Comparison of ENCODE assay signal across 21 cellular contexts in the genomic region with DNA sequence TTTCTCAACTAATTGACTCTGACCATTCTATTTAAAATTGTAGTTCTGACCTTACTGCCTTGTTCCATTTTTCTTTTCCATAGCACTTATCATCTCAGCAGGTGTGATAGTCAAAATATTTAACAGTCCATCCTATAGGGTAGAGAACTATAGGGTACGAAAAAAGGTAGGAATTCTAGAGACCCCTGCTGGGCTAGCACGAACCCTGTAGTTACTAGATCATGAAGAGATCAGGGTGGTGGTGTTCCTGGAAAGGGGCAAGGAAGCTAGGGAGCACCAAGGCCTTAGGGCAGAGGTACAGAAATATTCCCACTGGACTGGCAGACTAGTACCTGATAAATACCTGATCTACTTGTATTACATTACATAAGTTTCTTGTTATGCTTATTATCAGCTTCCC. TPM values are rescaled to one million over a fixed set of nuclear protein-coding genes. Genes with fewer than 3 reads are reported as not detected.
DNase-seq lines count a peak whose midpoint lies in the region; ATAC-seq, FAIRE-seq and TF ChIP-seq lines count a peak whose summit lies in the region.
"Had no signal": no experiment of that assay in that cellular context is flagged by ENCODE, and none has a peak within 500 bp of the region (broad histone marks: within the 10 kb centered on the region; RNA-seq: fewer than 3 reads in every experiment).

No MANE protein-coding gene starts in this region.

- H3K9ac ChIP-seq in Loucy (ENCODE audit: low read depth, low read length, poor library complexity, severe bottlenecking): no peak overlapping the region
- H3K9ac ChIP-seq: BLaER1 had no signal

- H3K27me3 ChIP-seq in Loucy (ENCODE audit: insufficient read depth, low read length, poor library complexity, severe bottlenecking): no peaks in the 10 kb centered on the region
- H3K27me3 ChIP-seq: BLaER1 had no signal

- POLR2A ChIA-PET in A549 (lab: Yijun Ruan, JAX): no interaction called here

- H3K9me3 ChIP-seq in A549 (no peaks in the 10 kb centered on the region), Loucy (ENCODE audit: insufficient read depth, low read depth, low read length) (no peaks in the 10 kb centered on the region)
- H3K9me3 ChIP-seq: BLaER1 had no signal

- no peaks in the 10 kb centered on the region for H3F3A ChIP-seq in Loucy (ENCODE audit: low read depth)

- H3K4me3 ChIP-seq in A549: no peak overlapping the region
- H3K4me3 ChIP-seq in Loucy (ENCODE audit: low read length, poor library complexity, severe bottlenecking): no peak overlapping the region
- H3K4me3 ChIP-seq: BLaER1, GM12878, GM23338 had no signal

- DNase-seq in NCI-H82 (lab: John Stamatoyannopoulos, UW): peak; percentile 5
- no peak for DNase-seq in NCI-H82 treated with DMSO at 0.1 percent for 48 hours (lab: John Stamatoyannopoulos, UW; ENCODE audit: unreplicated experiment)
- DNase-seq in A549 (ENCODE audit: low read depth in 1 of 2, low spot score in 1 of 2): no peak
- DNase-seq in immature natural killer cell: no peak
- DNase-seq in foreskin melanocyte: no peak
- no peak for DNase-seq in activated CD4-positive, alpha-beta T cell treated with anti-CD3 and anti-CD28 coated beads, Interleukin-2, amount 50 U/mL, for 1 hour
- DNase-seq in left cardiac atrium: no peak
- DNase-seq: CD4-positive, alpha-beta memory T cell; DMS79 treated with DMSO at 0.1 percent for 48 hours; EL had no signal

- peak overlapping the region in 4 of 5 donors; percentile 21 to 69 (median 26) for H3K4me3 Mint-ChIP-seq in immature natural killer cell
- H3K4me3 Mint-ChIP-seq: CD14-positive monocyte; CD4-positive, alpha-beta memory T cell; GM23338 had no signal

- no peak for TF ChIP-seq EP300 in A549 (IDR thresholded peaks at IDR 0.05)

- WGBS in A549 (ENCODE audit: missing lambda C conversion rate): 13% methylated on average over 2 of the region's 2 CpGs

- H2AFZ ChIP-seq in Loucy (ENCODE audit: low read length): no peak overlapping the region
- H2AFZ ChIP-seq: GM23338 had no signal

- peak overlapping the region; percentile 67 to 98 (median 86) for H3K27ac Mint-ChIP-seq in immature natural killer cell
- H3K27ac Mint-ChIP-seq: GM23338 had no signal

- H3K27ac ChIP-seq in A549: no peak overlapping the region
- H3K27ac ChIP-seq: 22Rv1, BLaER1 had no signal

- peak; percentile 47 to 52; a peak in 2 of 6 replicates for ATAC-seq in A549
- no peak for ATAC-seq in left cardiac atrium
- ATAC-seq: GM12878, GM23338 had no signal

- H3K9me3 Mint-ChIP-seq in immature natural killer cell: no peaks in the 10 kb centered on the region
- H3K9me3 Mint-ChIP-seq: GM23338 had no signal

- no peaks in the 10 kb centered on the region for H4K20me1 ChIP-seq in Loucy (ENCODE audit: insufficient read depth, low read length, poor library complexity, severe bottlenecking)
- H4K20me1 ChIP-seq: BLaER1 had no signal

- CTCF ChIA-PET in A549 (lab: Yijun Ruan, JAX): interaction anchor here (1.3 to 1.5 kb wide), 3 partner anchors 22 to 98 kb away, joined by 4 to 9 read pairs (median 4); no protein-coding TSS in a partner anchor

- no peaks in the 10 kb centered on the region for H3K79me2 ChIP-seq in Loucy (ENCODE audit: insufficient read depth, low read length)

- FAIRE-seq in A549 (lab: Jason Lieb, UNC): no peak
- FAIRE-seq: GM12878, GM19239, H54 had no signal

- H3K36me3 ChIP-seq in Loucy (ENCODE audit: insufficient read depth, low read length): no peaks in the 10 kb centered on the region
- H3K36me3 ChIP-seq: BLaER1 had no signal

- H3K9me2 ChIP-seq in Loucy (replicated peaks; ENCODE audit: low read depth, low read length): no peaks in the 10 kb centered on the region

- peaks cover 2 to 7% (median 5%) of the 10 kb centered on the region in 3 donors for H3K27me3 Mint-ChIP-seq in immature natural killer cell (ENCODE audit: low read depth in 3 of 3)

- no peak overlapping the region for H3K4me2 ChIP-seq in A549
- no peak overlapping the region for H3K4me2 ChIP-seq in Loucy (ENCODE audit: low read depth, low read length, poor library complexity, severe bottlenecking)
- H3K4me2 ChIP-seq: BLaER1, GM23338 had no signal

- intact Hi-C loops in left cardiac atrium (cut with DNase I): no loop called here

- no peak for TF ChIP-seq RAD21 in A549 (conservative IDR thresholded peaks at IDR 0.05 in 1 of 2, IDR thresholded peaks at IDR 0.05 in 1 of 2)

- no peak for TF ChIP-seq CTCF in A549 (IDR thresholded peaks at IDR 0.05)
- 0 out of 2 replicates have a peak, but pooled peaks have one; percentile 10 for TF ChIP-seq CTCF in Loucy (conservative IDR thresholded peaks at IDR 0.05; ENCODE audit: low read length)

- H3K36me3 Mint-ChIP-seq in immature natural killer cell: no peaks in the 10 kb centered on the region
- H3K36me3 Mint-ChIP-seq: CD4-positive, alpha-beta memory T cell had no signal

- no peaks in the 10 kb centered on the region for H3K4me1 ChIP-seq in A549
- peaks cover 6% of the 10 kb centered on the region for H3K4me1 ChIP-seq in Loucy (ENCODE audit: insufficient read depth, low read length, poor library complexity, severe bottlenecking)

- peaks cover 75 to 84% of the 10 kb centered on the region in 2 donors for H3K4me1 Mint-ChIP-seq in immature natural killer cell
- H3K4me1 Mint-ChIP-seq: GM23338 had no signal

- no peak for TF ChIP-seq POLR2A in A549 (IDR thresholded peaks at IDR 0.05; ENCODE audit: low read length)

TF ChIP-seq in A549, 52 proteins besides CTCF, POLR2A, EP300 and RAD21:
- TF ChIP-seq, protein P1, sequence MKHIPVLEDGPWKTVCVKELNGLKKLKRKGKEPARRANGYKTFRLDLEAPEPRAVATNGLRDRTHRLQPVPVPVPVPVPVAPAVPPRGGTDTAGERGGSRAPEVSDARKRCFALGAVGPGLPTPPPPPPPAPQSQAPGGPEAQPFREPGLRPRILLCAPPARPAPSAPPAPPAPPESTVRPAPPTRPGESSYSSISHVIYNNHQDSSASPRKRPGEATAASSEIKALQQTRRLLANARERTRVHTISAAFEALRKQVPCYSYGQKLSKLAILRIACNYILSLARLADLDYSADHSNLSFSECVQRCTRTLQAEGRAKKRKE (CRISPR knock-in tag; IDR thresholded peaks at IDR 0.05; ENCODE audit: low read depth): no peak
- TF ChIP-seq ESRRA (IDR thresholded peaks at IDR 0.05; ENCODE audit: borderline replicate concordance, low read length) (no peak), KDM5A (IDR thresholded peaks at IDR 0.05) (no peak), JUN (IDR thresholded peaks at IDR 0.05) (no peak), HOXA7 (CRISPR knock-in tag; IDR thresholded peaks at IDR 0.05) (no peak), SREBF2 (IDR thresholded peaks at IDR 0.05) (no peak), TFCP2L1 (CRISPR knock-in tag; IDR thresholded peaks at IDR 0.05) (no peak), MAFK (IDR thresholded peaks at IDR 0.05; ENCODE audit: partially characterized antibody) (no peak), RFX5 (IDR thresholded peaks at IDR 0.05) (no peak), EHMT2 (IDR thresholded peaks at IDR 0.05; ENCODE audit: low read depth) (no peak), BHLHE40 (IDR thresholded peaks at IDR 0.05; ENCODE audit: low read depth, low read length) (no peak), CBX2 (IDR thresholded peaks at IDR 0.05; ENCODE audit: borderline replicate concordance, low read depth) (no peak), CEBPB (IDR thresholded peaks at IDR 0.05) (no peak), SMC3 (IDR thresholded peaks at IDR 0.05) (no peak)

RNA-seq across cellular contexts. Expression of gene XIRP1, which starts 31.9 kb away (rescaled TPM):
- polyA plus RNA-seq in A549 (2011; rRNA removed): not detected in 2 replicates
- not detected in 2 replicates for polyA plus RNA-seq in A549 (2012; cell fraction: cytosol; rRNA removed)
- not detected in 2 replicates for polyA plus RNA-seq in A549 (2012; cell fraction: nucleus; rRNA removed)
- polyA plus RNA-seq in A549 (2017; fragmentation: RNase III; extraction: RNeasy Plus Mini Kit Qiagen cat#74134 plus additional on column Dnase treatment): not detected in 3 replicates
- not detected in 2 replicates for polyA minus RNA-seq in A549 (2011; rRNA and poly(A)+ RNA removed)
- polyA plus RNA-seq in immature natural killer cell: under 1 TPM in 2 of 3 donors, not detected in 1; 0.03 to 0.27 TPM
- total RNA-seq in left cardiac atrium: 100 to 1,000 TPM; 160 to 242 TPM
- total RNA-seq: A673; CD4-positive, alpha-beta memory T cell; G401; GM23338 had no signal
- polyA plus RNA-seq: AG04450, CD14-positive monocyte, GM23338 had no signal

RNA-seq across cellular contexts. Expression of gene CX3CR1, which starts 55.5 kb away (rescaled TPM):
- polyA plus RNA-seq in A549 (2011; rRNA removed) (0.14 and 0.21 TPM in 2 replicates), A549 (2017; fragmentation: RNase III; extraction: RNeasy Plus Mini Kit Qiagen cat#74134 plus additional on column Dnase treatment) (0.04 to 0.07 TPM (median 0.06 TPM) in 3 replicates), immature natural killer cell (1,000 to 10,000 TPM in 1 of 3 donors, 100 to 1,000 TPM in 2; 338 to 1,281 (median 522) TPM)
- polyA plus RNA-seq in A549 (2012; cell fraction: cytosol; rRNA removed): 0.01 TPM in 2 replicates
- polyA plus RNA-seq in A549 (2012; cell fraction: nucleus; rRNA removed): not detected in 2 replicates
- polyA minus RNA-seq in A549 (2011; rRNA and poly(A)+ RNA removed): 0.33 TPM in 1 of 2 replicates, not detected in the other
- total RNA-seq in left cardiac atrium: 1 to 10 TPM in 1 of 2 donors, under 1 TPM in 1; 0.60 to 1.4 TPM
- total RNA-seq: A673, G401 had no signal
- polyA plus RNA-seq: AG04450 had no signal

Comparison
In these comparisons a context has a peak if more than half of its experiments do, and no peak if none do; other contexts are left out.
1. ATAC-seq: peak in A549 (2 of 2); none in left cardiac atrium (0 of 2).
2. RNA of gene CX3CR1, which starts 55.5 kb away (polyA plus RNA-seq): 338 to 1,281 TPM in immature natural killer cell; 0.01 to 0.21 TPM in A549; every median in the first group is over 100 times any median in the second.